In the genomic region with DNA sequence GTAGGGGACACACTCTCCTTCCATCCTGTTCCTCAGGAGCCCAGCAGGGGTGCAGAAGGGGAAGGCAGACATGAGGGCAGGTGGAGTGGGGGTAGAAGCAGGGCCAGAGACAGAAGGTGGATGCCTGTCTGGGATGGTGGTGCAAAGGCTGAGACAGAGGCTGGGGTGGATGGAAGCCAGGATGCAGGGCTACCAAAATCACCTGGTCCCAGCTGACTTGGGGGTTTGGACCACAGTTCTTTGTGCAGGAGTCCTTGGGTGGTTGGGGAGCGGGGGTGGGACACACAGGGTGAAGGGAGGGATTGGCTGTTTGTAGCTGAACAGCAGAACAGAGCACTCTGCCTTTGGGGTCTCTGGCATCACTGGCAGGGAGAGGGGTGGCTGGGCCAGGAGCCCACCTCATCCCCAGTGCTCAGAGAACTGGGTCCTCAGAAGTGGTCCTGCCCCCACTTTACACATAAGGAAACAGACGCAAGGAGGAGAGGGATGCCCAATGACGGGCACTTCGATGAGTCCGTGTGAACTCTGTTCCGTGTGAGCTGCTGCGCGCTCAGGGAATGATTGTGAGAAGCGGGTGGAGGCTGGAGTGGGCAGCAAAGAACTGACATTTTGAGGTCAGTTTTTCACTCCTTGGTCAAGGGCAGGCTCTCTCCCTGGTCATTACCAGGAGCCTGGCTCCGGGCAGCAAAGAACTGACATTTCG, we compare ENCODE assay signal across 12 cellular contexts. TPM values are rescaled to one million over a fixed set of nuclear protein-coding genes. Genes with fewer than 3 reads are reported as not detected.
DNase-seq lines count a peak whose midpoint lies in the region; ATAC-seq and TF ChIP-seq lines count a peak whose summit lies in the region.
"Had no signal": no experiment of that assay in that cellular context is flagged by ENCODE, and none has a peak within 500 bp of the region (broad histone marks: within the 10 kb centered on the region; RNA-seq: fewer than 3 reads in every experiment).

No MANE protein-coding gene starts in this region.

- no peak overlapping the region for H2AK5ac ChIP-seq in trophoblast cell (ENCODE audit: low read length)

- H3K27me3 ChIP-seq in ACC112 (ENCODE audit: insufficient read depth, low read length) (no peaks in the 10 kb centered on the region), Peyer's patch (no peaks in the 10 kb centered on the region), gastroesophageal sphincter (no peaks in the 10 kb centered on the region), trophoblast cell (ENCODE audit: insufficient read depth, low read length) (no peaks in the 10 kb centered on the region)

- no peak overlapping the region for H2AFZ ChIP-seq in ACC112 (ENCODE audit: low read length, unreplicated experiment)
- no peak overlapping the region for H2AFZ ChIP-seq in trophoblast cell (ENCODE audit: insufficient read depth, low read length, poor library complexity)

- 11 to 22% methylated on average over 8 to 10 of the region's 11 CpGs for WGBS in gastroesophageal sphincter (ENCODE audit: low coverage in 1 of 2), 2 donors
- no CpG with 5 or more reads among the region's 11 CpGs for WGBS in trophoblast cell (ENCODE audit: extremely low coverage, insufficient coverage, insufficient read length)

- peak overlapping the region; percentile 99 for H3K9ac ChIP-seq in trophoblast cell (ENCODE audit: low read length)

- TF ChIP-seq CTCF in Peyer's patch (IDR thresholded peaks at IDR 0.05) (no peak), gastroesophageal sphincter (IDR thresholded peaks at IDR 0.05) (peak in 1 of 4 experiments; percentile 40)

- TF ChIP-seq EP300 in gastroesophageal sphincter (IDR thresholded peaks at IDR 0.05), result no peak

- H4K12ac ChIP-seq in trophoblast cell (ENCODE audit: low read depth, low read length), result no peak overlapping the region

- ATAC-seq in gastroesophageal sphincter (no peak), HG03439 (IDR thresholded peaks at IDR 0.05; ENCODE audit: unreplicated experiment) (no peak), GM18867 (IDR thresholded peaks at IDR 0.05; ENCODE audit: unreplicated experiment) (no peak)

- DNase-seq in Peyer's patch (no peak), trophoblast cell (no peak), NCI-H1930 (lab: John Stamatoyannopoulos, UW) (no peak)
- DNase-seq in activated CD8-positive, alpha-beta memory T cell treated with anti-CD3 and anti-CD28 coated beads, Interleukin-2, amount 50 U/mL, for 4 hours, result no peak
- DNase-seq: activated naive CD4-positive, alpha-beta T cell treated with Interleukin-2 at 50 U/mL for 16 hours; C1 segment of cervical spinal cord; NCI-H526; stimulated activated CD4-positive, alpha-beta T cell treated with anti-CD3 and anti-CD28 coated beads, Interleukin-12 subunit alpha, Interleukin-12 subunit beta, amount 100 ng/mL, for 4 hours had no signal

- peak overlapping the region; percentile 82 for H3K4me2 ChIP-seq in trophoblast cell (ENCODE audit: low read length)

- peaks cover 26% of the 10 kb centered on the region for H3K79me1 ChIP-seq in trophoblast cell (ENCODE audit: low read length)

- H2BK5ac ChIP-seq in trophoblast cell (ENCODE audit: low read depth, low read length, poor library complexity), result no peak overlapping the region

- H3K9me3 ChIP-seq in Peyer's patch (no peaks in the 10 kb centered on the region), gastroesophageal sphincter (no peaks in the 10 kb centered on the region), trophoblast cell (ENCODE audit: insufficient read depth, low read depth, low read length) (no peaks in the 10 kb centered on the region)

- no peak overlapping the region for H4K8ac ChIP-seq in trophoblast cell (ENCODE audit: low read depth, low read length)

- peak overlapping the region; percentile 13 for H3K14ac ChIP-seq in trophoblast cell (ENCODE audit: low read length)

- H3K4me1 ChIP-seq in ACC112 (ENCODE audit: control insufficient read depth, insufficient read depth, low read length, unreplicated experiment) (peaks cover 43% of the 10 kb centered on the region), Peyer's patch (peaks cover 0 to 18% (median 0%) of the 10 kb centered on the region in 4 donors), gastroesophageal sphincter (peaks cover 0 to 80% (median 12%) of the 10 kb centered on the region in 3 donors), trophoblast cell (ENCODE audit: control insufficient read depth in 1 of 2, insufficient read depth in 2 of 2, low read length in 2 of 2) (peaks cover 51 to 56% of the 10 kb centered on the region in 2 experiments)

- H2BK120ac ChIP-seq in trophoblast cell (ENCODE audit: insufficient read depth, low read length, poor library complexity), result peak overlapping the region; percentile 13

- peak overlapping the region; percentile 80 for H3K27ac ChIP-seq in ACC112 (ENCODE audit: low read depth, low read length)
- H3K27ac ChIP-seq in Peyer's patch, result peak overlapping the region; percentile 62 to 89 (median 76)
- H3K27ac ChIP-seq in gastroesophageal sphincter, result peak overlapping the region; percentile 97 to 99 (median 97)
- H3K27ac ChIP-seq in trophoblast cell (ENCODE audit: low read depth, low read length), result peak overlapping the region; percentile 36

- peak overlapping the region; percentile 97 for H3K4ac ChIP-seq in trophoblast cell (ENCODE audit: low read depth, low read length)

- H3K4me3 ChIP-seq in ACC112 (ENCODE audit: low read depth, low read length) (peak overlapping the region; percentile 74), Peyer's patch (peak overlapping the region; percentile 18 to 44 (median 29)), gastroesophageal sphincter (peak overlapping the region; percentile 73 to 80), trophoblast cell (ENCODE audit: low read depth, low read length) (peak overlapping the region; percentile 85)

- no peak overlapping the region for H3K23ac ChIP-seq in trophoblast cell (ENCODE audit: low read length)

- H4K91ac ChIP-seq in trophoblast cell (ENCODE audit: low read depth, low read length), result no peak overlapping the region

- H3K18ac ChIP-seq in trophoblast cell (ENCODE audit: low read length), result no peak overlapping the region

- H3K79me2 ChIP-seq in ACC112 (ENCODE audit: control insufficient read depth, insufficient read depth, low read length, unreplicated experiment) (peaks cover 38% of the 10 kb centered on the region), trophoblast cell (ENCODE audit: control insufficient read depth, insufficient read depth, low read length, poor library complexity) (peaks cover 40% of the 10 kb centered on the region)

- peaks cover 14% of the 10 kb centered on the region; the same call in 1 of the 2 replicates for H3K36me3 ChIP-seq in ACC112 (ENCODE audit: insufficient read depth, low read length)
- peaks cover 0 to 50% (median 0%) of the 10 kb centered on the region in 3 donors for H3K36me3 ChIP-seq in Peyer's patch
- peaks cover 0 to 52% of the 10 kb centered on the region in 2 donors for H3K36me3 ChIP-seq in gastroesophageal sphincter
- H3K36me3 ChIP-seq in trophoblast cell (ENCODE audit: control insufficient read depth in 1 of 2, insufficient read depth in 2 of 2, low read length in 2 of 2), result peaks cover 49 to 51% of the 10 kb centered on the region in 2 experiments

- H2BK12ac ChIP-seq in trophoblast cell (ENCODE audit: low read length), result no peak overlapping the region

- TF ChIP-seq POLR2A in Peyer's patch (IDR thresholded peaks at IDR 0.05) (no peak), gastroesophageal sphincter (IDR thresholded peaks at IDR 0.05) (peak; percentile 24 to 27)

RNA-seq across cellular contexts. Expression of a gene that starts 1.8 kb away (rescaled TPM):
- 100 to 1,000 TPM; 110 to 361 (median 254) TPM for total RNA-seq in Peyer's patch
- total RNA-seq in gastroesophageal sphincter, result over 10,000 TPM; 10,394 to 14,194 (median 13,050) TPM
- polyA plus RNA-seq in trophoblast cell (2013), result 876 and 888 TPM in 2 replicates

RNA-seq across cellular contexts. Expression of a gene that starts 22.4 kb away (rescaled TPM):
- total RNA-seq in Peyer's patch (100 to 1,000 TPM in 3 of 4 donors, 10 to 100 TPM in 1; 69.3 to 201 (median 162) TPM), gastroesophageal sphincter (10 to 100 TPM; 15.3 to 50.1 (median 33.6) TPM)
- 23.4 and 25.7 TPM in 2 replicates for polyA plus RNA-seq in trophoblast cell (2013)

RNA-seq across cellular contexts. Expression of a gene that starts 30.9 kb away (rescaled TPM):
- total RNA-seq in Peyer's patch (100 to 1,000 TPM; 136 to 244 (median 171) TPM), gastroesophageal sphincter (10 to 100 TPM; 28.9 to 40.5 (median 35.3) TPM)
- polyA plus RNA-seq in trophoblast cell (2013), result 23.8 TPM in 2 replicates

RNA-seq across cellular contexts. Expression of a gene that starts 31.5 kb away (rescaled TPM):
- total RNA-seq in Peyer's patch (10 to 100 TPM; 10.2 to 32.2 (median 13.4) TPM), gastroesophageal sphincter (10 to 100 TPM; 14.8 to 21.2 (median 17.4) TPM)
- polyA plus RNA-seq in trophoblast cell (2013), result 16.0 and 17.7 TPM in 2 replicates

RNA-seq across cellular contexts. Expression of a gene that starts 56.9 kb away (rescaled TPM):
- total RNA-seq in Peyer's patch, result 10 to 100 TPM; 45.4 to 96.2 (median 66.9) TPM
- 10 to 100 TPM; 50.3 to 82.3 (median 63.2) TPM for total RNA-seq in gastroesophageal sphincter
- 59.1 and 59.3 TPM in 2 replicates for polyA plus RNA-seq in trophoblast cell (2013)

Comparison
In these comparisons a context has a peak if more than half of its experiments do, and no peak if none do; other contexts are left out.
1. H3K27ac ChIP-seq: peak in every context shown above with its lines; median percentile 97 in gastroesophageal sphincter; 80 in ACC112; 76 in Peyer's patch; 36 in trophoblast cell.
2. H3K4me3 ChIP-seq: peak in every context shown above with its lines; median percentile 85 in trophoblast cell; 76 in gastroesophageal sphincter; 74 in ACC112; 29 in Peyer's patch.
3. POLR2A ChIP-seq: peak in gastroesophageal sphincter (2 of 2); none in Peyer's patch (0 of 2).
4. RNA of a gene that starts 1.8 kb away (total RNA-seq): 10,394 to 14,194 TPM in gastroesophageal sphincter; 110 to 361 TPM in Peyer's patch; every median in the first group is over 10 times any median in the second.